Comparison of ENCODE assay signal across 27 cellular contexts in genomic region chr9:79480639-79481038, GRCh38.
"Had no signal": no experiment of that assay in that cellular context is flagged by ENCODE, and none has a peak within 500 bp of the region (broad histone marks: within the 10 kb centered on the region; RNA-seq: fewer than 3 reads in every experiment).

No MANE protein-coding gene starts in this region.

- H3K27me3 ChIP-seq: heart left ventricle, ovary, testis, vagina had no signal

- ATAC-seq: activated naive CD8-positive, alpha-beta T cell treated with anti-CD3 and anti-CD28 coated beads, Interleukin-2, amount 50 U/mL, for 24 hours; activated T-cell treated with anti-CD3 and anti-CD28 coated beads, Interleukin-2, amount 50 U/mL, for 4 hours; activated T-helper 17 cell treated with anti-CD3 and anti-CD28 coated beads, Interleukin-2, amount 50 U/mL, for 72 hours; heart left ventricle; left ventricle myocardium superior; naive thymus-derived CD4-positive, alpha-beta T cell; sciatic nerve; stimulated activated naive CD8-positive, alpha-beta T cell treated with anti-CD3 and anti-CD28 coated beads, Interleukin-15, Interleukin-2, amounts not matched to agents 100 U/mL and 50 U/mL, for 24 hours; T-helper 17 cell had no signal

- H3K4me3 ChIP-seq: heart left ventricle, ovary, skin epidermis, testis, vagina had no signal

- H3K9me3 ChIP-seq: heart left ventricle, ovary, testis, vagina had no signal

- H3K4me1 ChIP-seq: heart left ventricle, testis, vagina had no signal

- H3K36me3 ChIP-seq: heart left ventricle, ovary, vagina had no signal

- DNase-seq: activated CD4-positive, alpha-beta memory T cell treated with anti-CD3 and anti-CD28 coated beads, Interleukin-2, amount 10 ng/mL, durations not matched to agents 7 days and 5 days; activated CD4-positive, alpha-beta T cell treated with anti-CD3 and anti-CD28 coated beads for 1 hour; activated CD4-positive, alpha-beta T cell treated with anti-CD3 and anti-CD28 coated beads, Interleukin-2, amount 10 ng/mL, durations not matched to agents 7 days and 5 days; activated CD8-positive, alpha-beta memory T cell treated with anti-CD3 and anti-CD28 coated beads, Interleukin-2, amount 50 U/mL, for 48 hours; activated gamma-delta T cell treated with Interleukin-2 at 50 U/mL for 16 hours; activated naive CD8-positive, alpha-beta T cell treated with anti-CD3 and anti-CD28 coated beads, Interleukin-2, amount 50 U/mL, for 24 hours; activated T-cell treated with anti-CD3 and anti-CD28 coated beads, Interleukin-2, amount 50 U/mL, for 4 hours; amygdala; dermis blood vessel endothelial cell; effector CD4-positive, alpha-beta T cell; erythroblast; foreskin fibroblast; heart left ventricle; left ventricle myocardium superior; naive thymus-derived CD4-positive, alpha-beta T cell; ovary; retina; stimulated activated CD4-positive, alpha-beta T cell treated with anti-CD3 and anti-CD28 coated beads, Interleukin-12 subunit alpha, Interleukin-12 subunit beta, amount 100 ng/mL, for 4 hours; stimulated activated CD4-positive, alpha-beta T cell treated with anti-CD3 and anti-CD28 coated beads, Interleukin-4, amount 100 ng/mL, for 1 hour; stimulated activated naive CD8-positive, alpha-beta T cell treated with anti-CD3 and anti-CD28 coated beads, Interleukin-15, Interleukin-2, amounts not matched to agents 100 U/mL and 50 U/mL, for 24 hours; T-helper 17 cell; T1000; testis had no signal

- H3K27ac ChIP-seq: heart left ventricle, ovary, skin epidermis, testis, vagina had no signal
